Comparison of ENCODE assay signal across 14 cellular contexts in the genomic region with DNA sequence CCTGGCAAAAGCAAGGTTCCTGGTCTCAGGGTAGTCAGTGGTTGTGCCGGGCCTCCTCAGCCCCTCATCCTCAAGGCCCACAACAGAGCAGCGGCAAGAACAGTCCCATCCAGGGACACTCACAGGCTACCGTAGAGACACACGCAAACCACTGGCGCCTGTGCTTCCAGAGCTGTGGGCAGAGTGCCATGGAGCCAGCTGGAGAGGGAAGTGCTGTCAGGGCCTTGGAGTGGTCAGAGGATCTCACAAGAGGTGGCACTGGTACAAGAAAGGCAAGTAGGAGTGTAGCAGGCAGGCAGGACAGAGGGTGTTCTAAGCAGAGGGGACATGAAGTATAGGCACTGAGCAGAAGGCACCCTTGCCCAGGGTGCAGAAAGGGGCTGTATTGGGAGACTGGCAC. TPM values are rescaled to one million over a fixed set of nuclear protein-coding genes. Genes with fewer than 3 reads are reported as not detected.
A peak's percentile ranks its signal among the peaks of the same experiment; 100 is the strongest.
DNase-seq lines count a peak whose midpoint lies in the region; ATAC-seq lines count a peak whose summit lies in the region.
"Had no signal": no experiment of that assay in that cellular context is flagged by ENCODE, and none has a peak within 500 bp of the region (broad histone marks: within the 10 kb centered on the region; RNA-seq: fewer than 3 reads in every experiment).

No MANE protein-coding gene starts in this region.

- H3K4me1 Mint-ChIP-seq in stimulated activated effector memory CD8-positive, alpha-beta T cell treated with anti-CD3 and anti-CD28 coated beads, Interleukin-12 subunit alpha, Interleukin-12 subunit beta, amount 100 ng/mL, for 72 hours = no peaks in the 10 kb centered on the region

- H3K9me3 Mint-ChIP-seq in stimulated activated effector memory CD8-positive, alpha-beta T cell treated with anti-CD3 and anti-CD28 coated beads, Interleukin-12 subunit alpha, Interleukin-12 subunit beta, amount 100 ng/mL, for 72 hours = no peaks in the 10 kb centered on the region
- H3K9me3 Mint-ChIP-seq: activated CD4-positive, alpha-beta T cell treated with anti-CD3 and anti-CD28 coated beads, Interleukin-2, amount 10 ng/mL, durations not matched to agents 7 days and 5 days; activated naive CD4-positive, alpha-beta T cell treated with anti-CD3 and anti-CD28 coated beads, Interleukin-2, amount 10 ng/mL, durations not matched to agents 7 days and 5 days; nephron had no signal

- intact Hi-C loops in left colon (cut with DNase I, micrococcal nuclease) = no loop called here

- H3K36me3 Mint-ChIP-seq in stimulated activated effector memory CD8-positive, alpha-beta T cell treated with anti-CD3 and anti-CD28 coated beads, Interleukin-12 subunit alpha, Interleukin-12 subunit beta, amount 100 ng/mL, for 72 hours = no peaks in the 10 kb centered on the region
- H3K36me3 Mint-ChIP-seq: activated naive CD4-positive, alpha-beta T cell treated with anti-CD3 and anti-CD28 coated beads, Interleukin-2, amount 10 ng/mL, durations not matched to agents 7 days and 5 days had no signal

- DNase-seq in HCEC 1CT (peak; percentile 10), astrocyte of the hippocampus (ENCODE audit: low read depth, low spot score) (peak; percentile 34), left colon (peak; percentile 52 to 61), DMS53 (lab: John Stamatoyannopoulos, UW) (no peak)
- DNase-seq in stimulated activated effector memory CD8-positive, alpha-beta T cell treated with anti-CD3 and anti-CD28 coated beads, Interleukin-12 subunit alpha, Interleukin-12 subunit beta, amount 100 ng/mL, for 72 hours (ENCODE audit: low spot score in 2 of 2) = no peak
- DNase-seq in stimulated activated naive CD8-positive, alpha-beta T cell treated with anti-CD3 and anti-CD28 coated beads, Interleukin-15, Interleukin-2, amounts not matched to agents 100 U/mL and 50 U/mL, for 24 hours = no peak
- DNase-seq: activated CD4-positive, alpha-beta T cell treated with anti-CD3 and anti-CD28 coated beads, Interleukin-2, amount 10 ng/mL, durations not matched to agents 7 days and 5 days; activated naive CD4-positive, alpha-beta T cell treated with anti-CD3 and anti-CD28 coated beads, Interleukin-2, amount 10 ng/mL, durations not matched to agents 7 days and 5 days; DND-41; effector CD8-positive, alpha-beta T cell; KG1 had no signal

- peak overlapping the region; percentile 2 for H3K27ac Mint-ChIP-seq in stimulated activated effector memory CD8-positive, alpha-beta T cell treated with anti-CD3 and anti-CD28 coated beads, Interleukin-12 subunit alpha, Interleukin-12 subunit beta, amount 100 ng/mL, for 72 hours
- H3K27ac Mint-ChIP-seq: activated CD4-positive, alpha-beta T cell treated with anti-CD3 and anti-CD28 coated beads, Interleukin-2, amount 10 ng/mL, durations not matched to agents 7 days and 5 days; activated naive CD4-positive, alpha-beta T cell treated with anti-CD3 and anti-CD28 coated beads, Interleukin-2, amount 10 ng/mL, durations not matched to agents 7 days and 5 days; nephron had no signal

- peak; percentile 18 for ATAC-seq in left colon
- ATAC-seq in stimulated activated effector memory CD8-positive, alpha-beta T cell treated with anti-CD3 and anti-CD28 coated beads, Interleukin-12 subunit alpha, Interleukin-12 subunit beta, amount 100 ng/mL, for 72 hours = no peak
- ATAC-seq in GM18909 (IDR thresholded peaks at IDR 0.05; ENCODE audit: poor library complexity, unreplicated experiment) = no peak
- no peak for ATAC-seq in HG03469 (IDR thresholded peaks at IDR 0.05; ENCODE audit: unreplicated experiment)
- ATAC-seq in stimulated activated naive CD8-positive, alpha-beta T cell treated with anti-CD3 and anti-CD28 coated beads, Interleukin-15, Interleukin-2, amounts not matched to agents 100 U/mL and 50 U/mL, for 24 hours = no peak

- H3K4me3 Mint-ChIP-seq in stimulated activated effector memory CD8-positive, alpha-beta T cell treated with anti-CD3 and anti-CD28 coated beads, Interleukin-12 subunit alpha, Interleukin-12 subunit beta, amount 100 ng/mL, for 72 hours = no peak overlapping the region
- H3K4me3 Mint-ChIP-seq: activated CD4-positive, alpha-beta T cell treated with anti-CD3 and anti-CD28 coated beads, Interleukin-2, amount 10 ng/mL, durations not matched to agents 7 days and 5 days; activated naive CD4-positive, alpha-beta T cell treated with anti-CD3 and anti-CD28 coated beads, Interleukin-2, amount 10 ng/mL, durations not matched to agents 7 days and 5 days; nephron had no signal

RNA-seq across cellular contexts. Expression of gene ANKRD9, which starts 34.6 kb away (rescaled TPM):
- 100 to 1,000 TPM; 105 to 117 TPM for total RNA-seq in left colon

Comparison
In these comparisons a context has a peak if more than half of its experiments do, and no peak if none do; other contexts are left out.
1. DNase-seq: peak in HCEC 1CT (single experiment), astrocyte of the hippocampus (single experiment) and left colon (2 of 2); none in stimulated activated effector memory CD8-positive, alpha-beta T cell treated with anti-CD3 and anti-CD28 coated beads, Interleukin-12 subunit alpha, Interleukin-12 subunit beta, amount 100 ng/mL, for 72 hours (0 of 2), DMS53 (single experiment) and stimulated activated naive CD8-positive, alpha-beta T cell treated with anti-CD3 and anti-CD28 coated beads, Interleukin-15, Interleukin-2, amounts not matched to agents 100 U/mL and 50 U/mL, for 24 hours (single experiment).